ENCODE assay signal across 18 cellular contexts in the genomic region with DNA sequence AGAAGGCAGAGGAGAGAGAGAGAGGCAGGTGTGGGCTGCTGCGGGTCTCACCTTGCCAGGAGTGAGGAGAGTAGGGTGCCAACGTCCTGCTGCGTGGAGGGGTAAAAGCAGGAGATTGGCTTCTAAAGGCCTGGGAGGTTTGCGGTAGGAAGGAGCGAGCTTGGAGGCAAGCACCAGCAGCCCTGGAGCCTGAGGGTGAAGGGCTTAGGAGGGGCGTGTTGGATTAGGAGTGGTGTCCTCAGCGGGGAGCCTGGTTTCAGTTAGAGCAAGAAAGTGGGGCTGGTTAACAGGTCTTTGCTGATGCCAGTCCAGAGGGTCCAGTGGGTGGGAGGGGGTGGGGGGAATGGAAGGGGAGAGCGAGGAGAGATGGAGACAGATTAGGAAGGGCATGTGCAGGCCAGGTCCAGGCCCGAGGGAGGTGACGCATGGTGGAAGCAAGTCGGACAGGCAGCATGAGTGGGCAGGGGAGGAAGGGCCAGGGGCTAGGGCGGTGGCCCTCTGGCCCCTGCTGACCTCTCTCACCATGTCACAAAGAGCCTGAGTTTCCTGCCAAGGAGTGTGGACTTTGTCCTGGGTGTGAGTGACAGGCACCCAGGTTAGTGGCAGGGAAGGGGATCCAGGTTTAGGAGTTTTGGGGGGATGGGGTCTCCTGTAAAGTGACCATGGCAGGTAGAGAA. TPM values are rescaled to one million over a fixed set of nuclear protein-coding genes. Genes with fewer than 3 reads are reported as not detected.
DNase-seq lines count a peak whose midpoint lies in the region; ATAC-seq and TF ChIP-seq lines count a peak whose summit lies in the region.
"Had no signal": no experiment of that assay in that cellular context is flagged by ENCODE, and none has a peak within 500 bp of the region (broad histone marks: within the 10 kb centered on the region; RNA-seq: fewer than 3 reads in every experiment).

No MANE protein-coding gene starts in this region.

- H3K27me3 ChIP-seq in BLaER1 treated with 17β-estradiol and CSF1 and Interleukin-3, amounts not matched to agents 10 nM and 100 nM, result no peaks in the 10 kb centered on the region
- H3K27me3 ChIP-seq in osteoblast (ENCODE audit: insufficient read depth, low read length) (no peaks in the 10 kb centered on the region), spleen (replicated peaks in 1 of 7) (no peaks in the 10 kb centered on the region)

- peaks cover 21% of the 10 kb centered on the region for H3K9me3 Mint-ChIP-seq in glutamatergic neuron (ENCODE audit: unreplicated experiment)
- H3K9me3 Mint-ChIP-seq: CD4-positive, CD25-positive, alpha-beta regulatory T cell had no signal

- H3K4me2 ChIP-seq in BLaER1 treated with 17β-estradiol and CSF1 and Interleukin-3, amounts not matched to agents 10 nM and 100 nM, result peak overlapping the region in 9 of 11 experiments; percentile 30 to 98 (median 86); a peak in 17 of 22 replicates
- H3K4me2 ChIP-seq in osteoblast (ENCODE audit: insufficient read depth, low read length), result no peak overlapping the region

- H3K4me3 Mint-ChIP-seq in glutamatergic neuron (ENCODE audit: unreplicated experiment), result peak overlapping the region; percentile 56
- H3K4me3 Mint-ChIP-seq: CD4-positive, CD25-positive, alpha-beta regulatory T cell had no signal

- peaks cover 27% of the 10 kb centered on the region for H3K27me3 Mint-ChIP-seq in glutamatergic neuron (ENCODE audit: unreplicated experiment)
- H3K27me3 Mint-ChIP-seq: CD4-positive, CD25-positive, alpha-beta regulatory T cell had no signal

- H3K4me1 Mint-ChIP-seq in glutamatergic neuron (ENCODE audit: low read depth, unreplicated experiment), result peaks cover 43% of the 10 kb centered on the region

- 90 to 96% (median 95%) methylated on average over 12 of the region's 12 CpGs for WGBS in spleen, 5 donors

- TF ChIP-seq CTCF in glutamatergic neuron (IDR thresholded peaks at IDR 0.05; ENCODE audit: partially characterized antibody, unreplicated experiment) (no peak), osteoblast (IDR thresholded peaks at IDR 0.05; ENCODE audit: extremely low read depth, low read depth, low read length) (no peak), spleen (IDR thresholded peaks at IDR 0.05 in 8 of 11, conservative IDR thresholded peaks at IDR 0.05 in 3 of 11) (no peak)

- H3K27ac ChIP-seq in BLaER1 treated with 17β-estradiol and CSF1 and Interleukin-3, amounts not matched to agents 10 nM and 100 nM, result peak overlapping the region in 7 of 11 experiments; percentile 45 to 74 (median 56); a peak in 10 of 22 replicates
- H3K27ac ChIP-seq in osteoblast (ENCODE audit: low read depth, low read length) (no peak overlapping the region), spleen (no peak overlapping the region)
- H3K27ac ChIP-seq: RWPE1 had no signal

- no peak overlapping the region for H2AFZ ChIP-seq in osteoblast (ENCODE audit: low read length)

- peaks cover 29% of the 10 kb centered on the region for H3K36me3 Mint-ChIP-seq in glutamatergic neuron (ENCODE audit: unreplicated experiment)

- ATAC-seq in HG02759 (IDR thresholded peaks at IDR 0.05; ENCODE audit: unreplicated experiment), result no peak
- ATAC-seq: PC-3 had no signal

- H3K79me2 ChIP-seq in osteoblast (ENCODE audit: insufficient read depth, low read length), result no peaks in the 10 kb centered on the region

- no peak for DNase-seq in HEK293T (ENCODE audit: extremely low spot score)
- no peak for DNase-seq in glutamatergic neuron
- peak; percentile 71 for DNase-seq in osteoblast (ENCODE audit: insufficient read length, low spot score, missing footprints)
- no peak for DNase-seq in spleen
- no peak for DNase-seq in NCI-H2081 treated with DMSO at 0.1 percent for 48 hours (lab: John Stamatoyannopoulos, UW)
- DNase-seq: ACHN; AML-193; Caco-2; CD4-positive, CD25-positive, alpha-beta regulatory T cell; DMS153; KBM-7; NCI-H1436 treated with DMSO at 0.1 percent for 48 hours; NCI-H2029 treated with DMSO at 0.1 percent for 48 hours; NCI-H748 treated with DMSO at 0.1 percent for 48 hours; PC-3 had no signal

- H4K20me1 ChIP-seq in BLaER1 treated with 17β-estradiol and CSF1 and Interleukin-3, amounts not matched to agents 10 nM and 100 nM, result peaks cover 0 to 25% (median 0%) of the 10 kb centered on the region in 11 experiments; a peak in 5 of 22 replicates
- H4K20me1 ChIP-seq in osteoblast (ENCODE audit: insufficient read depth, low read length), result peaks cover 50% of the 10 kb centered on the region

- H3K9ac ChIP-seq in BLaER1 treated with 17β-estradiol and CSF1 and Interleukin-3, amounts not matched to agents 10 nM and 100 nM, result peak overlapping the region in 2 of 11 experiments; percentile 15 to 57; a peak in 1 of 22 replicates

- no peak overlapping the region; a peak in 1 of 20 replicates for H3K4me3 ChIP-seq in BLaER1 treated with 17β-estradiol and CSF1 and Interleukin-3, amounts not matched to agents 10 nM and 100 nM
- H3K4me3 ChIP-seq in osteoblast (ENCODE audit: insufficient read depth, low read length) (no peak overlapping the region), spleen (no peak overlapping the region)

- POLR2A ChIA-PET in HEK293T (lab: Yijun Ruan, JAX), result no interaction called here

- CTCF ChIA-PET in HEK293T (lab: Yijun Ruan, JAX), result no interaction called here

- intact Hi-C loops in spleen (cut with DNase I; ENCODE audit: low total_unique reads), result no loop called here

- peaks cover 29 to 100% (median 99%) of the 10 kb centered on the region in 10 experiments for H3K4me1 ChIP-seq in BLaER1 treated with 17β-estradiol and CSF1 and Interleukin-3, amounts not matched to agents 10 nM and 100 nM
- H3K4me1 ChIP-seq in osteoblast (ENCODE audit: insufficient read depth, low read length), result no peaks in the 10 kb centered on the region
- peaks cover 0 to 39% (median 0%) of the 10 kb centered on the region in 6 donors for H3K4me1 ChIP-seq in spleen

- TF ChIP-seq POLR2A in spleen (IDR thresholded peaks at IDR 0.05), result no peak

- peaks cover 4 to 56% (median 39%) of the 10 kb centered on the region in 11 experiments; a peak in 18 of 22 replicates for H3K36me3 ChIP-seq in BLaER1 treated with 17β-estradiol and CSF1 and Interleukin-3, amounts not matched to agents 10 nM and 100 nM
- H3K36me3 ChIP-seq in osteoblast (ENCODE audit: insufficient read depth, low read length) (peaks cover 85% of the 10 kb centered on the region), spleen (peaks cover 0 to 100% (median 45%) of the 10 kb centered on the region in 6 donors)

- no peak overlapping the region for H3K27ac Mint-ChIP-seq in glutamatergic neuron (ENCODE audit: unreplicated experiment)

- H3K9me3 ChIP-seq in BLaER1 treated with 17β-estradiol and CSF1 and Interleukin-3, amounts not matched to agents 10 nM and 100 nM (replicated peaks in 1 of 11), result no peaks in the 10 kb centered on the region
- no peaks in the 10 kb centered on the region for H3K9me3 ChIP-seq in osteoblast (ENCODE audit: low read depth, low read length)
- H3K9me3 ChIP-seq in spleen, result no peaks in the 10 kb centered on the region
- H3K9me3 ChIP-seq: Caco-2 had no signal

TF ChIP-seq in HEK293T, 16 proteins besides CTCF, POLR2A, EP300 and RAD21:
- TF ChIP-seq LEF1 (IDR thresholded peaks at IDR 0.05; ENCODE audit: borderline replicate concordance), result no peak
- TF ChIP-seq, protein P1, sequence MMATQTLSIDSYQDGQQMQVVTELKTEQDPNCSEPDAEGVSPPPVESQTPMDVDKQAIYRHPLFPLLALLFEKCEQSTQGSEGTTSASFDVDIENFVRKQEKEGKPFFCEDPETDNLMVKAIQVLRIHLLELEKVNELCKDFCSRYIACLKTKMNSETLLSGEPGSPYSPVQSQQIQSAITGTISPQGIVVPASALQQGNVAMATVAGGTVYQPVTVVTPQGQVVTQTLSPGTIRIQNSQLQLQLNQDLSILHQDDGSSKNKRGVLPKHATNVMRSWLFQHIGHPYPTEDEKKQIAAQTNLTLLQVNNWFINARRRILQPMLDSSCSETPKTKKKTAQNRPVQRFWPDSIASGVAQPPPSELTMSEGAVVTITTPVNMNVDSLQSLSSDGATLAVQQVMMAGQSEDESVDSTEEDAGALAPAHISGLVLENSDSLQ (IDR thresholded peaks at IDR 0.05), result peak; percentile 17; the same call in 1 of the 2 replicates
- no peak for TF ChIP-seq NFRKB (IDR thresholded peaks at IDR 0.05)
- TF ChIP-seq FOXA1 (IDR thresholded peaks at IDR 0.05), result no peak

RNA-seq across cellular contexts. Expression of a gene that starts 36.6 kb away (rescaled TPM):
- total RNA-seq in glutamatergic neuron (ENCODE audit: unreplicated experiment) (2.1 TPM), osteoblast (not detected in 2 replicates), spleen (1 to 10 TPM in 1 of 7 donors, under 1 TPM in 1, not detected in 5; 0.68 to 2.0 TPM)
- under 1 TPM; 0.02 to 0.03 (median 0.02) TPM for polyA plus RNA-seq in spleen
- total RNA-seq: CD4-positive, CD25-positive, alpha-beta regulatory T cell had no signal

RNA-seq across cellular contexts. Expression of a gene that starts 38.8 kb away (rescaled TPM):
- total RNA-seq in glutamatergic neuron (ENCODE audit: unreplicated experiment), result 46.1 TPM
- total RNA-seq in osteoblast, result 270 and 373 TPM in 2 replicates
- total RNA-seq in spleen, result 10 to 100 TPM; 40.8 to 78.9 (median 69.0) TPM
- 10 to 100 TPM; 35.2 to 54.9 (median 52.9) TPM for polyA plus RNA-seq in spleen

Comparison
In these comparisons a context has a peak if more than half of its experiments do, and no peak if none do; other contexts are left out.
1. H3K27ac ChIP-seq: peak in BLaER1 treated with 17β-estradiol and CSF1 and Interleukin-3, amounts not matched to agents 10 nM and 100 nM (7 of 11); none in osteoblast (single experiment) and spleen (0 of 8).